1 cellular context compared by ENCODE assay signal in the genomic region with DNA sequence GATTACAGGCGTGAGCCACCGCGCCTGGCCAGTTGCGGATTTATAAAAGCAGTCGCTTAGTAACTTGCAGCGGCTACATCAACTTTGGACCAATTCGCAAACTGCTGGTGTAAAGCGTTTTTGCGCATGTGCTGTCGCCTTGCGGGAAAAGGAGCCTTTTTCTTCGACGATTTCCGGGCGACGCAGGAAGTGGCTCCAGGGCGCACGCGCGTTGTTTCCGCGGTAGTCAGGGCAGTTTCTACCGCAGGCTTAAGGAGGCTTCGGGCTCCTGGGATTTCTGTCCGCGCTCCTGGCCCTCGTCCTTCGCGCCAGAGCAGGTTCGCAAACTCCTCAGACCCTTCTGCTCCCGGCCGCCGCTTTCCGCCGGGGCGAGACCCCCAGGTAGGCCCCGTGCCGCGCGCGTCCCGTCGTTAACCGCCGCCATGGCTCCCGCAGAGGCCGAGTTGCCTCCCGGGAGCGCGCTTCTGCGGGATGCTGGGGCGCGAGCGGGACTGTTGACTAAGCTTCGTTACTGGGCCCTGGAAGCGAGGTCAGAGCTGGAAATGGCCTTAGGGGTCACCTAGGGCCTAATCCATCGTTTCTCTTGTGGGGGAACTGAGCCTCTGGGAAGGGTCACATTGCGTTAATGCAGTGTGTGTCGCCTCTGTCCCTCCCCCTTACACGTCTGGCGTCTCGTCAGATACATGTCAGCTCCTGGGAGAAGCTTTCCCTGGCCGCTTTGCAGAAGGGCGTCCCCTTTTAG.
TF ChIP-seq lines count a peak whose summit lies in the region.

A gene with protein sequence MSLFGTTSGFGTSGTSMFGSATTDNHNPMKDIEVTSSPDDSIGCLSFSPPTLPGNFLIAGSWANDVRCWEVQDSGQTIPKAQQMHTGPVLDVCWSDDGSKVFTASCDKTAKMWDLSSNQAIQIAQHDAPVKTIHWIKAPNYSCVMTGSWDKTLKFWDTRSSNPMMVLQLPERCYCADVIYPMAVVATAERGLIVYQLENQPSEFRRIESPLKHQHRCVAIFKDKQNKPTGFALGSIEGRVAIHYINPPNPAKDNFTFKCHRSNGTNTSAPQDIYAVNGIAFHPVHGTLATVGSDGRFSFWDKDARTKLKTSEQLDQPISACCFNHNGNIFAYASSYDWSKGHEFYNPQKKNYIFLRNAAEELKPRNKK (plus strand): TSS at position 214 of the 742 bp plus-strand sequence. CDS start 2,784 bp downstream, outside the sequence.

TF ChIP-seq in HEK293, 187 proteins besides CTCF, POLR2A, EP300 and RAD21 (continued from another document):
- peak; percentile 58 for TF ChIP-seq ZNF629 (tag by site-specific recombination; IDR thresholded peaks at IDR 0.05)
- no peak for TF ChIP-seq BCL11A (tag by site-specific recombination; IDR thresholded peaks at IDR 0.05; ENCODE audit: low read depth)
- 0 out of 2 replicates have a peak, but pooled peaks have one; percentile 10 for TF ChIP-seq ZNF146 (tag by site-specific recombination; IDR thresholded peaks at IDR 0.05)
- TF ChIP-seq, protein P1, sequence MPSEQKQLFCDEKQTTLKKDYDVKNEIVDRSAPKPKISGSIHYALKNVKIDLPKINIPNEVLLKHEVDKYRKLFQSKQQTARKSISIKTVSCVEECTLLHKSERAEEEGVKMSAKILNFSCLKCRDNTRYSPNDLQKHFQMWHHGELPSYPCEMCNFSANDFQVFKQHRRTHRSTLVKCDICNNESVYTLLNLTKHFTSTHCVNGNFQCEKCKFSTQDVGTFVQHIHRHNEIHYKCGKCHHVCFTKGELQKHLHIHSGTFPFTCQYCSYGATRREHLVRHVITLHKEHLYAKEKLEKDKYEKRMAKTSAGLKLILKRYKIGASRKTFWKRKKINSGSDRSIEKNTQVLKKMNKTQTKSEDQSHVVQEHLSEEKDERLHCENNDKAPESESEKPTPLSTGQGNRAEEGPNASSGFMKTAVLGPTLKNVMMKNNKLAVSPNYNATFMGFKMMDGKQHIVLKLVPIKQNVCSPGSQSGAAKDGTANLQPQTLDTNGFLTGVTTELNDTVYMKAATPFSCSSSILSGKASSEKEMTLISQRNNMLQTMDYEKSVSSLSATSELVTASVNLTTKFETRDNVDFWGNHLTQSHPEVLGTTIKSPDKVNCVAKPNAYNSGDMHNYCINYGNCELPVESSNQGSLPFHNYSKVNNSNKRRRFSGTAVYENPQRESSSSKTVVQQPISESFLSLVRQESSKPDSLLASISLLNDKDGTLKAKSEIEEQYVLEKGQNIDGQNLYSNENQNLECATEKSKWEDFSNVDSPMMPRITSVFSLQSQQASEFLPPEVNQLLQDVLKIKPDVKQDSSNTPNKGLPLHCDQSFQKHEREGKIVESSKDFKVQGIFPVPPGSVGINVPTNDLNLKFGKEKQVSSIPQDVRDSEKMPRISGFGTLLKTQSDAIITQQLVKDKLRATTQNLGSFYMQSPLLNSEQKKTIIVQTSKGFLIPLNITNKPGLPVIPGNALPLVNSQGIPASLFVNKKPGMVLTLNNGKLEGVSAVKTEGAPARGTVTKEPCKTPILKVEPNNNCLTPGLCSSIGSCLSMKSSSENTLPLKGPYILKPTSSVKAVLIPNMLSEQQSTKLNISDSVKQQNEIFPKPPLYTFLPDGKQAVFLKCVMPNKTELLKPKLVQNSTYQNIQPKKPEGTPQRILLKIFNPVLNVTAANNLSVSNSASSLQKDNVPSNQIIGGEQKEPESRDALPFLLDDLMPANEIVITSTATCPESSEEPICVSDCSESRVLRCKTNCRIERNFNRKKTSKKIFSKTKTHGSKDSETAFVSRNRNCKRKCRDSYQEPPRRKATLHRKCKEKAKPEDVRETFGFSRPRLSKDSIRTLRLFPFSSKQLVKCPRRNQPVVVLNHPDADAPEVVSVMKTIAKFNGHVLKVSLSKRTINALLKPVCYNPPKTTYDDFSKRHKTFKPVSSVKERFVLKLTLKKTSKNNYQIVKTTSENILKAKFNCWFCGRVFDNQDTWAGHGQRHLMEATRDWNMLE (tag by site-specific recombination; conservative IDR thresholded peaks at IDR 0.05; ENCODE audit: low read depth): peak; percentile 71
- 0 out of 2 replicates have a peak, but pooled peaks have one; percentile 76 for TF ChIP-seq KLF16 (tag by site-specific recombination; IDR thresholded peaks at IDR 0.05)
- TF ChIP-seq, protein P2, sequence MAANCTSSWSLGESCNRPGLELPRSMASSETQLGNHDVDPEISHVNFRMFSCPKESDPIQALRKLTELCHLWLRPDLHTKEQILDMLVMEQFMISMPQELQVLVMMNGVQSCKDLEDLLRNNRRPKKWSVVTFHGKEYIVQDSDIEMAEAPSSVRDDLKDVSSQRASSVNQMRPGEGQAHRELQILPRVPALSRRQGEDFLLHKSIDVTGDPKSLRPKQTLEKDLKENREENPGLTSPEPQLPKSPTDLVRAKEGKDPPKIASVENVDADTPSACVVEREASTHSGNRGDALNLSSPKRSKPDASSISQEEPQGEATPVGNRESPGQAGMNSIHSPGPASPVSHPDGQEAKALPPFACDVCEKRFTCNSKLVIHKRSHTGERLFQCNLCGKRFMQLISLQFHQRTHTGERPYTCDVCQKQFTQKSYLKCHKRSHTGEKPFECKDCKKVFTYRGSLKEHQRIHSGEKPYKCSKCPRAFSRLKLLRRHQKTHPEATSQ (tag by site-specific recombination; IDR thresholded peaks at IDR 0.05): 0 out of 2 replicates have a peak, but pooled peaks have one; percentile 40
- no peak for TF ChIP-seq ZNF114 (tag by site-specific recombination; IDR thresholded peaks at IDR 0.05)
- no peak for TF ChIP-seq ZSCAN23 (tag by site-specific recombination; IDR thresholded peaks at IDR 0.05)
- no peak for TF ChIP-seq TCF7L2 (IDR thresholded peaks at IDR 0.05; ENCODE audit: borderline replicate concordance, low read depth, low read length)
- TF ChIP-seq, protein P3, sequence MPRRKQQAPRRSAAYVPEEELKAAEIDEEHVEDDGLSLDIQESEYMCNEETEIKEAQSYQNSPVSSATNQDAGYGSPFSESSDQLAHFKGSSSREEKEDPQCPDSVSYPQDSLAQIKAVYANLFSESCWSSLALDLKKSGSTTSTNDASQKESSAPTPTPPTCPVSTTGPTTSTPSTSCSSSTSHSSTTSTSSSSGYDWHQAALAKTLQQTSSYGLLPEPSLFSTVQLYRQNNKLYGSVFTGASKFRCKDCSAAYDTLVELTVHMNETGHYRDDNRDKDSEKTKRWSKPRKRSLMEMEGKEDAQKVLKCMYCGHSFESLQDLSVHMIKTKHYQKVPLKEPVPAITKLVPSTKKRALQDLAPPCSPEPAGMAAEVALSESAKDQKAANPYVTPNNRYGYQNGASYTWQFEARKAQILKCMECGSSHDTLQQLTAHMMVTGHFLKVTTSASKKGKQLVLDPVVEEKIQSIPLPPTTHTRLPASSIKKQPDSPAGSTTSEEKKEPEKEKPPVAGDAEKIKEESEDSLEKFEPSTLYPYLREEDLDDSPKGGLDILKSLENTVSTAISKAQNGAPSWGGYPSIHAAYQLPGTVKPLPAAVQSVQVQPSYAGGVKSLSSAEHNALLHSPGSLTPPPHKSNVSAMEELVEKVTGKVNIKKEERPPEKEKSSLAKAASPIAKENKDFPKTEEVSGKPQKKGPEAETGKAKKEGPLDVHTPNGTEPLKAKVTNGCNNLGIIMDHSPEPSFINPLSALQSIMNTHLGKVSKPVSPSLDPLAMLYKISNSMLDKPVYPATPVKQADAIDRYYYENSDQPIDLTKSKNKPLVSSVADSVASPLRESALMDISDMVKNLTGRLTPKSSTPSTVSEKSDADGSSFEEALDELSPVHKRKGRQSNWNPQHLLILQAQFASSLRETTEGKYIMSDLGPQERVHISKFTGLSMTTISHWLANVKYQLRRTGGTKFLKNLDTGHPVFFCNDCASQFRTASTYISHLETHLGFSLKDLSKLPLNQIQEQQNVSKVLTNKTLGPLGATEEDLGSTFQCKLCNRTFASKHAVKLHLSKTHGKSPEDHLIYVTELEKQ (tag by site-specific recombination; IDR thresholded peaks at IDR 0.05; ENCODE audit: borderline replicate concordance): no peak
- TF ChIP-seq, protein P4, sequence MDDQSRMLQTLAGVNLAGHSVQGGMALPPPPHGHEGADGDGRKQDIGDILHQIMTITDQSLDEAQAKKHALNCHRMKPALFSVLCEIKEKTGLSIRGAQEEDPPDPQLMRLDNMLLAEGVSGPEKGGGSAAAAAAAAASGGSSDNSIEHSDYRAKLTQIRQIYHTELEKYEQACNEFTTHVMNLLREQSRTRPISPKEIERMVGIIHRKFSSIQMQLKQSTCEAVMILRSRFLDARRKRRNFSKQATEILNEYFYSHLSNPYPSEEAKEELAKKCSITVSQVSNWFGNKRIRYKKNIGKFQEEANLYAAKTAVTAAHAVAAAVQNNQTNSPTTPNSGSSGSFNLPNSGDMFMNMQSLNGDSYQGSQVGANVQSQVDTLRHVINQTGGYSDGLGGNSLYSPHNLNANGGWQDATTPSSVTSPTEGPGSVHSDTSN (CRISPR knock-in tag; IDR thresholded peaks at IDR 0.05): no peak
- TF ChIP-seq ZNF24 (tag by site-specific recombination; IDR thresholded peaks at IDR 0.05): peak; percentile 51; the same call in 1 of the 2 replicates
- TF ChIP-seq ZNF274 (IDR thresholded peaks at IDR 0.05; ENCODE audit: low read length): no peak
- TF ChIP-seq ZNF274 (tag by site-specific recombination; IDR thresholded peaks at IDR 0.05; ENCODE audit: borderline replicate concordance): no peak
- TF ChIP-seq ZNF423 (tag by site-specific recombination; IDR thresholded peaks at IDR 0.05): no peak
- TF ChIP-seq ZFP37 (tag by site-specific recombination; IDR thresholded peaks at IDR 0.05): no peak
- TF ChIP-seq ZNF10 (tag by site-specific recombination; IDR thresholded peaks at IDR 0.05): peak; percentile 30; the same call in 1 of the 2 replicates
- TF ChIP-seq, protein P5, sequence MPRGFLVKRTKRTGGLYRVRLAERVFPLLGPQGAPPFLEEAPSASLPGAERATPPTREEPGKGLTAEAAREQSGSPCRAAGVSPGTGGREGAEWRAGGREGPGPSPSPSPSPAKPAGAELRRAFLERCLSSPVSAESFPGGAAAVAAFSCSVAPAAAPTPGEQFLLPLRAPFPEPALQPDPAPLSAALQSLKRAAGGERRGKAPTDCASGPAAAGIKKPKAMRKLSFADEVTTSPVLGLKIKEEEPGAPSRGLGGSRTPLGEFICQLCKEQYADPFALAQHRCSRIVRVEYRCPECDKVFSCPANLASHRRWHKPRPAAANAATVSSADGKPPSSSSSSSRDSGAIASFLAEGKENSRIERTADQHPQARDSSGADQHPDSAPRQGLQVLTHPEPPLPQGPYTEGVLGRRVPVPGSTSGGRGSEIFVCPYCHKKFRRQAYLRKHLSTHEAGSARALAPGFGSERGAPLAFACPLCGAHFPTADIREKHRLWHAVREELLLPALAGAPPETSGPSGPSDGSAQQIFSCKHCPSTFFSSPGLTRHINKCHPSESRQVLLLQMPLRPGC (tag by site-specific recombination; IDR thresholded peaks at IDR 0.05): peak; percentile 21; the same call in 1 of the 2 replicates
- TF ChIP-seq ZNF843 (tag by site-specific recombination; IDR thresholded peaks at IDR 0.05): no peak
- TF ChIP-seq, protein P6, sequence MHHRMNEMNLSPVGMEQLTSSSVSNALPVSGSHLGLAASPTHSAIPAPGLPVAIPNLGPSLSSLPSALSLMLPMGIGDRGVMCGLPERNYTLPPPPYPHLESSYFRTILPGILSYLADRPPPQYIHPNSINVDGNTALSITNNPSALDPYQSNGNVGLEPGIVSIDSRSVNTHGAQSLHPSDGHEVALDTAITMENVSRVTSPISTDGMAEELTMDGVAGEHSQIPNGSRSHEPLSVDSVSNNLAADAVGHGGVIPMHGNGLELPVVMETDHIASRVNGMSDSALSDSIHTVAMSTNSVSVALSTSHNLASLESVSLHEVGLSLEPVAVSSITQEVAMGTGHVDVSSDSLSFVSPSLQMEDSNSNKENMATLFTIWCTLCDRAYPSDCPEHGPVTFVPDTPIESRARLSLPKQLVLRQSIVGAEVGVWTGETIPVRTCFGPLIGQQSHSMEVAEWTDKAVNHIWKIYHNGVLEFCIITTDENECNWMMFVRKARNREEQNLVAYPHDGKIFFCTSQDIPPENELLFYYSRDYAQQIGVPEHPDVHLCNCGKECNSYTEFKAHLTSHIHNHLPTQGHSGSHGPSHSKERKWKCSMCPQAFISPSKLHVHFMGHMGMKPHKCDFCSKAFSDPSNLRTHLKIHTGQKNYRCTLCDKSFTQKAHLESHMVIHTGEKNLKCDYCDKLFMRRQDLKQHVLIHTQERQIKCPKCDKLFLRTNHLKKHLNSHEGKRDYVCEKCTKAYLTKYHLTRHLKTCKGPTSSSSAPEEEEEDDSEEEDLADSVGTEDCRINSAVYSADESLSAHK (tag by site-specific recombination; IDR thresholded peaks at IDR 0.05): peak; percentile 71
- TF ChIP-seq, protein P7, sequence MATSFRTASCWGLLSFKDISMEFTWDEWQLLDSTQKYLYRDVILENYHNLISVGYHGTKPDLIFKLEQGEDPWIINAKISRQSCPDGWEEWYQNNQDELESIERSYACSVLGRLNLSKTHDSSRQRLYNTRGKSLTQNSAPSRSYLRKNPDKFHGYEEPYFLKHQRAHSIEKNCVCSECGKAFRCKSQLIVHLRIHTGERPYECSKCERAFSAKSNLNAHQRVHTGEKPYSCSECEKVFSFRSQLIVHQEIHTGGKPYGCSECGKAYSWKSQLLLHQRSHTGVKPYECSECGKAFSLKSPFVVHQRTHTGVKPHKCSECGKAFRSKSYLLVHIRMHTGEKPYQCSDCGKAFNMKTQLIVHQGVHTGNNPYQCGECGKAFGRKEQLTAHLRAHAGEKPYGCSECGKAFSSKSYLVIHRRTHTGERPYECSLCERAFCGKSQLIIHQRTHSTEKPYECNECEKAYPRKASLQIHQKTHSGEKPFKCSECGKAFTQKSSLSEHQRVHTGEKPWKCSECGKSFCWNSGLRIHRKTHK (tag by site-specific recombination; IDR thresholded peaks at IDR 0.05): no peak
- TF ChIP-seq SP2 (tag by site-specific recombination; IDR thresholded peaks at IDR 0.05): peak; percentile 50
- TF ChIP-seq, protein P8, sequence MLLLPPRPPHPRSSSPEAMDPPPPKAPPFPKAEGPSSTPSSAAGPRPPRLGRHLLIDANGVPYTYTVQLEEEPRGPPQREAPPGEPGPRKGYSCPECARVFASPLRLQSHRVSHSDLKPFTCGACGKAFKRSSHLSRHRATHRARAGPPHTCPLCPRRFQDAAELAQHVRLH (tag by site-specific recombination; IDR thresholded peaks at IDR 0.05): no peak
- TF ChIP-seq ZEB2 (tag by site-specific recombination; IDR thresholded peaks at IDR 0.05): 0 out of 2 replicates have a peak, but pooled peaks have one; percentile 32
- no peak for TF ChIP-seq ZNF785 (tag by site-specific recombination; IDR thresholded peaks at IDR 0.05)
- TF ChIP-seq KLF9 (tag by site-specific recombination; IDR thresholded peaks at IDR 0.05; ENCODE audit: low read depth): peak; percentile 49; the same call in 1 of the 2 replicates
- peak; percentile 76 for TF ChIP-seq ZIC2 (tag by site-specific recombination; IDR thresholded peaks at IDR 0.05)
- TF ChIP-seq GLIS1 (tag by site-specific recombination; IDR thresholded peaks at IDR 0.05): peak; percentile 89
- TF ChIP-seq, protein P9, sequence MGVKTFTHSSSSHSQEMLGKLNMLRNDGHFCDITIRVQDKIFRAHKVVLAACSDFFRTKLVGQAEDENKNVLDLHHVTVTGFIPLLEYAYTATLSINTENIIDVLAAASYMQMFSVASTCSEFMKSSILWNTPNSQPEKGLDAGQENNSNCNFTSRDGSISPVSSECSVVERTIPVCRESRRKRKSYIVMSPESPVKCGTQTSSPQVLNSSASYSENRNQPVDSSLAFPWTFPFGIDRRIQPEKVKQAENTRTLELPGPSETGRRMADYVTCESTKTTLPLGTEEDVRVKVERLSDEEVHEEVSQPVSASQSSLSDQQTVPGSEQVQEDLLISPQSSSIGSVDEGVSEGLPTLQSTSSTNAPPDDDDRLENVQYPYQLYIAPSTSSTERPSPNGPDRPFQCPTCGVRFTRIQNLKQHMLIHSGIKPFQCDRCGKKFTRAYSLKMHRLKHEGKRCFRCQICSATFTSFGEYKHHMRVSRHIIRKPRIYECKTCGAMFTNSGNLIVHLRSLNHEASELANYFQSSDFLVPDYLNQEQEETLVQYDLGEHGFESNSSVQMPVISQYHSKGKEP (tag by site-specific recombination; IDR thresholded peaks at IDR 0.05): no peak
- no peak for TF ChIP-seq ZNF514 (tag by site-specific recombination; IDR thresholded peaks at IDR 0.05)
- no peak for TF ChIP-seq FEZF1 (tag by site-specific recombination; IDR thresholded peaks at IDR 0.05)
- no peak for TF ChIP-seq ZNF658 (tag by site-specific recombination; IDR thresholded peaks at IDR 0.05)
